ENCODE assay signal across 17 cellular contexts in the genomic region with DNA sequence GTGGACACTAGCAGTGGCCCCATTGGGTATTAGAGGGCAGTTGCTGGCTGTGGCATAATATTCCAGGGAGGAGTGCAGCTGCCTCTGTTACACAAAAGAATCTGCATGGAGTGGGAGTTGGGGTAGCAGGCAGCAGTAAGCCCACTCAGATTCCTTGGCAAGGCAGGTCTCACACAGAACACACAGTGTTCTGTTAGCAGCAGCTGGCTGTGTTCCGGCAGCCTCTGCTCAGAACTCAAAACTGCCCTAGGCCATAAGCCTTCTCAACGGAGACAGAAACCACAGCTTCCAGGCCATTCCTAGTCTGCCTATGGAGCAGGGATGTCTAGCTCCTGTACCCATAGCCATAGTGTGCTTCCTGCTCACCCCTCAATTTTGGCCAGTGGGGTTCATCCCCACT.
DNase-seq lines count a peak whose midpoint lies in the region; ATAC-seq and TF ChIP-seq lines count a peak whose summit lies in the region.
"Had no signal": no experiment of that assay in that cellular context is flagged by ENCODE, and none has a peak within 500 bp of the region (broad histone marks: within the 10 kb centered on the region; RNA-seq: fewer than 3 reads in every experiment).

No MANE protein-coding gene starts in this region.

- no peak overlapping the region for H3K27ac ChIP-seq in aorta (ENCODE audit: low read depth in 1 of 2, low read length in 2 of 2)
- H3K27ac ChIP-seq in CD8-positive, alpha-beta T cell (ENCODE audit: low read depth, low read length), result no peak overlapping the region

- H3K36me3 Mint-ChIP-seq in nephron (ENCODE audit: low read depth), result no peaks in the 10 kb centered on the region
- H3K36me3 Mint-ChIP-seq in CD8-positive, alpha-beta T cell, result no peaks in the 10 kb centered on the region
- H3K36me3 Mint-ChIP-seq: CD4-positive, alpha-beta memory T cell had no signal

- TF ChIP-seq CTCF in nephron (IDR thresholded peaks at IDR 0.05; ENCODE audit: unreplicated experiment in 3 of 3), result no peak
- TF ChIP-seq CTCF in CD8-positive, alpha-beta T cell (IDR thresholded peaks at IDR 0.05), result no peak

- WGBS in aorta, 2 donors, result 50 to 72% methylated on average over 2 of the region's 2 CpGs

- no peaks in the 10 kb centered on the region for H3K9me3 Mint-ChIP-seq in nephron
- no peaks in the 10 kb centered on the region for H3K9me3 Mint-ChIP-seq in CD8-positive, alpha-beta T cell

- intact Hi-C loops in aorta (cut with DNase I), result no loop called here
- intact Hi-C loops in CD8-positive, alpha-beta T cell (cut with DNase I, micrococcal nuclease), result no loop called here

- POLR2A ChIA-PET in CD8-positive, alpha-beta T cell (lab: Charles Lee), result no interaction called here

- H3K4me1 ChIP-seq in aorta (ENCODE audit: control insufficient read depth in 1 of 2, insufficient read depth in 2 of 2, low read length in 2 of 2), result no peaks in the 10 kb centered on the region
- H3K4me1 ChIP-seq in CD8-positive, alpha-beta T cell (ENCODE audit: insufficient read depth, low read length), result no peaks in the 10 kb centered on the region

- CTCF ChIA-PET in CD8-positive, alpha-beta T cell (lab: Charles Lee), result interaction anchor here (1.1 kb wide), 1 partner anchor 19 kb away, joined by 3 read pairs; no protein-coding TSS in a partner anchor

- H3K27me3 Mint-ChIP-seq in nephron (ENCODE audit: low read depth), result no peaks in the 10 kb centered on the region
- H3K27me3 Mint-ChIP-seq in CD8-positive, alpha-beta T cell (ENCODE audit: low read depth), result no peaks in the 10 kb centered on the region
- H3K27me3 Mint-ChIP-seq: B cell; CD4-positive, alpha-beta memory T cell had no signal

- no peaks in the 10 kb centered on the region for H3K9me3 ChIP-seq in aorta (ENCODE audit: control insufficient read depth, low read length)
- no peaks in the 10 kb centered on the region for H3K9me3 ChIP-seq in CD8-positive, alpha-beta T cell (ENCODE audit: low read length)

- DNase-seq in RPMI7951 (ENCODE audit: low read depth) (peak; percentile 35), foreskin melanocyte (peak; percentile 51), aorta (no peak), SW480 (ENCODE audit: low spot score) (no peak)
- no peak for DNase-seq in central memory CD4-positive, alpha-beta T cell
- no peak for DNase-seq in CD8-positive, alpha-beta T cell
- DNase-seq: CD4-positive, alpha-beta memory T cell; DND-41; GF-D8; IMR-90; Karpas-422; NCI-H1930; NCI-H526 treated with DMSO at 0.1 percent for 48 hours; NK-92 treated with Interleukin-12 subunit alpha and Interleukin-12 subunit beta, amount 100 ng/mL, for 24 hours had no signal

- no peaks in the 10 kb centered on the region for H3K36me3 ChIP-seq in aorta (ENCODE audit: control insufficient read depth in 1 of 2, insufficient read depth in 2 of 2, low read length in 1 of 2)
- no peaks in the 10 kb centered on the region for H3K36me3 ChIP-seq in CD8-positive, alpha-beta T cell (ENCODE audit: insufficient read depth, low read length)

- no peaks in the 10 kb centered on the region for H3K27me3 ChIP-seq in aorta (ENCODE audit: control insufficient read depth in 1 of 2, insufficient read depth in 2 of 2, low read length in 1 of 2)
- H3K27me3 ChIP-seq in CD8-positive, alpha-beta T cell (ENCODE audit: insufficient read depth, low read length), result no peaks in the 10 kb centered on the region

- H3K27ac Mint-ChIP-seq in nephron, result peak overlapping the region; percentile 28 to 61 (median 61)
- no peak overlapping the region for H3K27ac Mint-ChIP-seq in CD8-positive, alpha-beta T cell
- H3K27ac Mint-ChIP-seq: B cell; CD4-positive, alpha-beta memory T cell had no signal

- ATAC-seq in aorta (ENCODE audit: low FRiP score), result peak; percentile 50
- ATAC-seq in CD8-positive, alpha-beta T cell, result no peak

- no peak overlapping the region for H3K4me3 Mint-ChIP-seq in nephron
- H3K4me3 Mint-ChIP-seq in CD8-positive, alpha-beta T cell, result no peak overlapping the region
- H3K4me3 Mint-ChIP-seq: B cell; CD4-positive, alpha-beta memory T cell; H9 had no signal

- no peak overlapping the region for H3K4me3 ChIP-seq in aorta (ENCODE audit: low read length in 2 of 2)
- no peak overlapping the region for H3K4me3 ChIP-seq in CD8-positive, alpha-beta T cell (ENCODE audit: low read depth, low read length)

- H3K4me1 Mint-ChIP-seq in nephron, result peaks cover 6% of the 10 kb centered on the region
- H3K4me1 Mint-ChIP-seq in CD8-positive, alpha-beta T cell (ENCODE audit: low read depth), result no peaks in the 10 kb centered on the region
- H3K4me1 Mint-ChIP-seq: B cell; CD4-positive, alpha-beta memory T cell had no signal

Comparison
In these comparisons a context has a peak if more than half of its experiments do, and no peak if none do; other contexts are left out.
1. DNase-seq: peak in RPMI7951 (single experiment) and foreskin melanocyte (single experiment); none in aorta (0 of 2), central memory CD4-positive, alpha-beta T cell (single experiment), CD8-positive, alpha-beta T cell (0 of 7) and SW480 (single experiment).